ENCODE assay signal across 8 cellular contexts in genomic region chr9:97237951-97238851, GRCh38.
DNase-seq lines count a peak whose midpoint lies in the region; ATAC-seq and TF ChIP-seq lines count a peak whose summit lies in the region.

No MANE protein-coding gene starts in this region.

- CTCF ChIA-PET in BJ (lab: Yijun Ruan, JAX) = interaction anchor here (0.9 to 1.2 kb wide), 3 partner anchors 10 to 384 kb away, joined by 3 to 5 read pairs (median 3); partner anchors contain the start of gene ZNF782
- CTCF ChIA-PET in HEK293 (lab: Yijun Ruan, JAX) = interaction anchor here (0.5 to 1.1 kb wide), 4 partner anchors 11 to 481 kb away, joined by 3 to 4 read pairs (median 4); no protein-coding TSS in a partner anchor

- no peaks in the 10 kb centered on the region for H3K9me3 Mint-ChIP-seq in activated CD4-positive, alpha-beta T cell treated with anti-CD3 and anti-CD28 coated beads, Interleukin-2, amount 10 ng/mL, durations not matched to agents 24 days and 14 days

- peak overlapping the region; percentile 90 for H3K27ac Mint-ChIP-seq in activated CD4-positive, alpha-beta T cell treated with anti-CD3 and anti-CD28 coated beads, Interleukin-2, amount 10 ng/mL, durations not matched to agents 24 days and 14 days

- peak overlapping the region; percentile 90 for H3K4me3 Mint-ChIP-seq in activated CD4-positive, alpha-beta T cell treated with anti-CD3 and anti-CD28 coated beads, Interleukin-2, amount 10 ng/mL, durations not matched to agents 24 days and 14 days

- peaks cover 7% of the 10 kb centered on the region for H3K27me3 Mint-ChIP-seq in activated CD4-positive, alpha-beta T cell treated with anti-CD3 and anti-CD28 coated beads, Interleukin-2, amount 10 ng/mL, durations not matched to agents 24 days and 14 days

- intact Hi-C loops in activated CD4-positive, alpha-beta T cell treated with anti-CD3 and anti-CD28 coated beads, Interleukin-2, amount 10 ng/mL, durations not matched to agents 24 days and 14 days (cut with micrococcal nuclease) = loop anchor here (10.0 kb wide), 1 partner anchor 157 kb away; no protein-coding TSS in a partner anchor

- peaks cover 15% of the 10 kb centered on the region for H3K4me1 Mint-ChIP-seq in activated CD4-positive, alpha-beta T cell treated with anti-CD3 and anti-CD28 coated beads, Interleukin-2, amount 10 ng/mL, durations not matched to agents 24 days and 14 days

- no peaks in the 10 kb centered on the region for H3K9me3 ChIP-seq in HEK293 (ENCODE audit: control insufficient read depth, insufficient read depth, low read depth, low read length)

- ATAC-seq in HG02938 (IDR thresholded peaks at IDR 0.05; ENCODE audit: unreplicated experiment) = no peak

- no peaks in the 10 kb centered on the region for H3K36me3 Mint-ChIP-seq in activated CD4-positive, alpha-beta T cell treated with anti-CD3 and anti-CD28 coated beads, Interleukin-2, amount 10 ng/mL, durations not matched to agents 24 days and 14 days (ENCODE audit: low read depth)

- H3K36me3 ChIP-seq in BJ (ENCODE audit: control insufficient read depth, insufficient read depth, low read length) (no peaks in the 10 kb centered on the region), HEK293 (ENCODE audit: control insufficient read depth in 2 of 2, insufficient read depth in 1 of 2, low read length in 2 of 2) (peaks cover 0 to 3% of the 10 kb centered on the region in 2 experiments; a peak in 1 of 3 replicates), kidney epithelial cell (ENCODE audit: control insufficient read depth, insufficient read depth, low read length) (no peaks in the 10 kb centered on the region)

- H3K4me3 ChIP-seq in BJ (ENCODE audit: low read depth, low read length) = peak overlapping the region; percentile 51
- H3K4me3 ChIP-seq in HEK293 (ENCODE audit: low read depth, low read length) = peak overlapping the region; percentile 66
- peak overlapping the region; percentile 75 for H3K4me3 ChIP-seq in kidney epithelial cell (ENCODE audit: low read depth, low read length)

- POLR2A ChIA-PET in BJ (lab: Charles Lee) (no interaction called here), HEK293 (lab: Yijun Ruan, JAX) (interaction anchor here (0.6 to 2.2 kb wide), 10 partner anchors 9 to 461 kb away, joined by 3 to 19 read pairs (median 5); partner anchors contain the start of genes CTSV, NCBP1, TSTD2 and ZNF510)

- no peak for TF ChIP-seq CTCF in BJ (IDR thresholded peaks at IDR 0.05; ENCODE audit: insufficient read depth, low read depth, low read length)
- no peak for TF ChIP-seq CTCF in HEK293 (tag by site-specific recombination; IDR thresholded peaks at IDR 0.05)
- no peak for TF ChIP-seq CTCF in kidney epithelial cell (IDR thresholded peaks at IDR 0.05; ENCODE audit: insufficient read depth, low read length, poor library complexity, severe bottlenecking)

- H3K27me3 ChIP-seq in BJ (ENCODE audit: control insufficient read depth, insufficient read depth, low read length) (no peaks in the 10 kb centered on the region), kidney epithelial cell (ENCODE audit: control insufficient read depth, insufficient read depth, low read length) (no peaks in the 10 kb centered on the region)

- 0 out of 2 replicates have a peak, but pooled peaks cover 5% of the 10 kb centered on the region for H3K4me1 ChIP-seq in HEK293 (ENCODE audit: control insufficient read depth, insufficient read depth, low read length)

- peak; percentile 37 for DNase-seq in BJ (ENCODE audit: low read depth)
- peak; percentile 65 for DNase-seq in NCI-H345 treated with DMSO at 0.1 percent for 48 hours (lab: John Stamatoyannopoulos, UW; ENCODE audit: unreplicated experiment)
- peak; percentile 92 for DNase-seq in activated CD4-positive, alpha-beta T cell treated with anti-CD3 and anti-CD28 coated beads, Interleukin-2, amount 10 ng/mL, durations not matched to agents 24 days and 14 days
- DNase-seq in kidney epithelial cell (ENCODE audit: low read depth) = peak; percentile 66
- DNase-seq in stimulated activated CD4-positive, alpha-beta T cell treated with anti-CD3 and anti-CD28 coated beads, Interleukin-12 subunit alpha, Interleukin-12 subunit beta, amount 100 ng/mL, for 48 hours (ENCODE audit: low read depth in 2 of 3, low spot score in 1 of 3) = peak; percentile 55 to 70 (median 59)

- H3K27ac ChIP-seq in HEK293 (ENCODE audit: extremely low read depth, low read depth, low read length) = peak overlapping the region; percentile 89
- H3K27ac ChIP-seq in cingulate gyrus (ENCODE audit: low read depth, low read length) = peak overlapping the region; percentile 61

TF ChIP-seq in HEK293, 187 proteins besides CTCF, POLR2A, EP300 and RAD21 (continues in another document):
- no peak for TF ChIP-seq MYNN (tag by site-specific recombination; IDR thresholded peaks at IDR 0.05; ENCODE audit: borderline replicate concordance)
- peak; percentile 90 for TF ChIP-seq ZBTB10 (tag by site-specific recombination; IDR thresholded peaks at IDR 0.05)
- TF ChIP-seq GLIS2 (tag by site-specific recombination; IDR thresholded peaks at IDR 0.05) = peak; percentile 84
- TF ChIP-seq MZF1 (tag by site-specific recombination; IDR thresholded peaks at IDR 0.05; ENCODE audit: borderline replicate concordance) = 0 out of 2 replicates have a peak, but pooled peaks have one; percentile 50
- TF ChIP-seq SP7 (tag by site-specific recombination; IDR thresholded peaks at IDR 0.05) = peak; percentile 46; the same call in 1 of the 2 replicates
- no peak for TF ChIP-seq ZNF114 (tag by site-specific recombination; IDR thresholded peaks at IDR 0.05)
- TF ChIP-seq YY1 (tag by site-specific recombination; IDR thresholded peaks at IDR 0.05) = peak; percentile 75
- 0 out of 2 replicates have a peak, but pooled peaks have one; percentile 28 for TF ChIP-seq ZNF341 (tag by site-specific recombination; IDR thresholded peaks at IDR 0.05; ENCODE audit: low read depth)
- TF ChIP-seq OSR2 (tag by site-specific recombination; IDR thresholded peaks at IDR 0.05) = peak; percentile 97
- peak; percentile 50 for TF ChIP-seq KLF8 (tag by site-specific recombination; IDR thresholded peaks at IDR 0.05)
- TF ChIP-seq KLF9 (tag by site-specific recombination; IDR thresholded peaks at IDR 0.05; ENCODE audit: low read depth) = peak; percentile 41; the same call in 1 of the 2 replicates
- peak; percentile 72; the same call in 1 of the 2 replicates for TF ChIP-seq ZNF391 (tag by site-specific recombination; IDR thresholded peaks at IDR 0.05; ENCODE audit: borderline replicate concordance, low read depth)
- TF ChIP-seq ZNF660 (tag by site-specific recombination; IDR thresholded peaks at IDR 0.05) = peak; percentile 46; the same call in 1 of the 2 replicates
- peak; percentile 84 for TF ChIP-seq IKZF3 (tag by site-specific recombination; IDR thresholded peaks at IDR 0.05)
- TF ChIP-seq ZNF654 (tag by site-specific recombination; IDR thresholded peaks at IDR 0.05; ENCODE audit: low read depth) = no peak
- TF ChIP-seq ZBTB11 (tag by site-specific recombination; conservative IDR thresholded peaks at IDR 0.05; ENCODE audit: low read depth) = peak; percentile 90
- TF ChIP-seq ZNF600 (tag by site-specific recombination; IDR thresholded peaks at IDR 0.05) = peak; percentile 75

Comparison
In these comparisons a context has a peak if more than half of its experiments do, and no peak if none do; other contexts are left out.
1. DNase-seq: peak in every context shown above with its lines; median percentile 92 in activated CD4-positive, alpha-beta T cell treated with anti-CD3 and anti-CD28 coated beads, Interleukin-2, amount 10 ng/mL, durations not matched to agents 24 days and 14 days; 66 in kidney epithelial cell; 65 in NCI-H345 treated with DMSO at 0.1 percent for 48 hours; 59 in stimulated activated CD4-positive, alpha-beta T cell treated with anti-CD3 and anti-CD28 coated beads, Interleukin-12 subunit alpha, Interleukin-12 subunit beta, amount 100 ng/mL, for 48 hours; 37 in BJ.